23 cellular contexts compared by ENCODE assay signal in the genomic region with DNA sequence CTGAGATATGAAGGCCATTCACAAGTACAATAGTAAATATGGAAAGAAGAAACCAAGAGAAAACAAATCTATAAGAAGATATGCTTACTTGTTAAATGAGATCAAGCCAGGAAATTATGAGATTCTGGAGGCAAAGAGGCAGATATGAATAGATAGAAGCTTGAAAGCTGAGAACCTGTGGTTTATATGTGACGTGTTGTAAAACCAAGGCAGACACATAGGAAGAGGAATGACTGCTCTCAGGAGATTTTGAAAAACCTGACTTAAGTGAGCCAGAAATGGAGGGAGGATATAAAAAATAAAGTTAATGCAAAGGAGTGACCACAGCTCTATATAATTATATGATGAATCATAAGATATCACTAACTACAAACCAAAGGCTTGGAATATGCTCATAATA.
"Had no signal": no experiment of that assay in that cellular context is flagged by ENCODE, and none has a peak within 500 bp of the region (broad histone marks: within the 10 kb centered on the region; RNA-seq: fewer than 3 reads in every experiment).

No MANE protein-coding gene starts in this region.

- DNase-seq: activated CD4-positive, alpha-beta T cell treated with anti-CD3 and anti-CD28 coated beads for 48 hours; activated CD4-positive, alpha-beta T cell treated with anti-CD3 and anti-CD28 coated beads, Interleukin-2, amount 50 U/mL, for 4 hours; activated CD4-positive, CD25-positive, alpha-beta regulatory T cell treated with anti-CD3 and anti-CD28 coated beads, Interleukin-2, amount 50 U/mL, for 72 hours; activated CD8-positive, alpha-beta memory T cell treated with anti-CD3 and anti-CD28 coated beads, Interleukin-2, amount 50 U/mL, for 48 hours; activated CD8-positive, alpha-beta T cell treated with anti-CD3 and anti-CD28 coated beads, Interleukin-2, amount 10 ng/mL, durations not matched to agents 7 days and 5 days; activated effector memory CD4-positive, alpha-beta T cell treated with anti-CD3 and anti-CD28 coated beads, Interleukin-2, amount 50 U/mL, for 16 hours; activated naive CD4-positive, alpha-beta T cell treated with Interleukin-2 at 50 U/mL for 16 hours; activated naive CD8-positive, alpha-beta T cell treated with anti-CD3 and anti-CD28 coated beads, Interleukin-2, amount 50 U/mL, for 24 hours; activated T-cell treated with anti-CD3 and anti-CD28 coated beads, Interleukin-2, amount 50 U/mL, for 1 hour; amygdala; cerebellar nuclear complex; NCI-H1105 treated with DMSO at 0.1 percent for 48 hours; NCI-H146; NCI-H1930; NCI-H2171; NCI-H2227 treated with DMSO at 0.1 percent for 48 hours; NCI-H526 treated with DMSO at 0.1 percent for 48 hours; PC-9; SHP77 treated with DMSO at 0.1 percent for 48 hours; T-cell; T-helper 2 cell had no signal

- H3K27ac ChIP-seq: PC-9 had no signal

- H3K4me3 ChIP-seq: PC-9 had no signal

- H2AFZ ChIP-seq: PC-9 had no signal

- ATAC-seq: activated CD8-positive, alpha-beta T cell treated with anti-CD3 and anti-CD28 coated beads, Interleukin-2, amount 10 ng/mL, durations not matched to agents 7 days and 5 days; activated naive CD4-positive, alpha-beta T cell treated with anti-CD3 and anti-CD28 coated beads, Interleukin-2, amount 50 U/mL, for 72 hours; activated naive CD8-positive, alpha-beta T cell treated with anti-CD3 and anti-CD28 coated beads, Interleukin-2, amount 50 U/mL, for 24 hours; T-cell; WTC11 had no signal

- H3K4me2 ChIP-seq: PC-9 had no signal
